Comparison of ENCODE assay signal across 13 cellular contexts in the genomic region with DNA sequence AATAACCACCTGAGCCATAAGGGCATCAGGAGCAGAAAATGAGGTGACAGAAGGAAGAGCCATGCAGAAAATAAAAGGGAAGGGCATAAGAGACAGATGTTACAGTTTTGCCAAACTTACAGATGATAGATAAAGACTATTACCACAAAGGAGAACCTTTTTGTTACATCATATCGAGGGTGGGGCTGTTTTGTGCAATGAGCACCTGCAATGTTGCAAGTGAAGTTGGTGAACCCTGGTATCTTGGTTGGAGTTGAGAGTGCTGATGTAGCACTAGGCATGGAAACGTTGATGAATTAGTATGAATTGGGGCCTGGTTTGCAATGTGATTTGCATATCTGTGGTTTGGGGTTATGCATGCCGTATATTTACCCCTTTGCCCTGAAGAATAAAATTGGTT.
DNase-seq lines count a peak whose midpoint lies in the region; ATAC-seq and TF ChIP-seq lines count a peak whose summit lies in the region.
"Had no signal": no experiment of that assay in that cellular context is flagged by ENCODE, and none has a peak within 500 bp of the region (broad histone marks: within the 10 kb centered on the region; RNA-seq: fewer than 3 reads in every experiment).

No MANE protein-coding gene starts in this region.

- 50 to 60% methylated on average over 3 of the region's 3 CpGs for WGBS in esophagus squamous epithelium, 2 donors

- DNase-seq in CD4-positive, CD25-positive, alpha-beta regulatory T cell = peak in 2 of 3 donors; percentile 20 to 70
- DNase-seq in SK-N-MC (ENCODE audit: low read depth, low spot score) = no peak
- DNase-seq in activated naive CD8-positive, alpha-beta T cell treated with anti-CD3 and anti-CD28 coated beads for 36 hours = peak; percentile 37
- DNase-seq in esophagus squamous epithelium (lab: John Stamatoyannopoulos, UW) = no peak
- DNase-seq in mucosa of descending colon = no peak
- DNase-seq: NCI-H748 treated with DMSO at 0.1 percent for 48 hours, T1000, trophoblast cell had no signal

- no peaks in the 10 kb centered on the region for H3K9me3 Mint-ChIP-seq in CD4-positive, CD25-positive, alpha-beta regulatory T cell
- H3K9me3 Mint-ChIP-seq in activated naive CD8-positive, alpha-beta T cell treated with anti-CD3 and anti-CD28 coated beads for 36 hours = peaks cover 7% of the 10 kb centered on the region
- H3K9me3 Mint-ChIP-seq: CD14-positive monocyte; dendritic cell treated with granulocyte-macrophage colony-stimulating factor and Interleukin-4, amounts not matched to agents 40 ng/mL and 50 ng/mL, for 4 days had no signal

- peak overlapping the region in 2 of 3 donors; percentile 17 to 82 for H3K27ac Mint-ChIP-seq in CD4-positive, CD25-positive, alpha-beta regulatory T cell
- peak overlapping the region; percentile 83 for H3K27ac Mint-ChIP-seq in activated naive CD8-positive, alpha-beta T cell treated with anti-CD3 and anti-CD28 coated beads for 36 hours
- H3K27ac Mint-ChIP-seq: dendritic cell treated with granulocyte-macrophage colony-stimulating factor and Interleukin-4, amounts not matched to agents 40 ng/mL and 50 ng/mL, for 4 days had no signal

- H3K4me3 Mint-ChIP-seq in CD4-positive, CD25-positive, alpha-beta regulatory T cell = peak overlapping the region in 1 of 4 donors; percentile 30
- peak overlapping the region; percentile 52 for H3K4me3 Mint-ChIP-seq in activated naive CD8-positive, alpha-beta T cell treated with anti-CD3 and anti-CD28 coated beads for 36 hours
- H3K4me3 Mint-ChIP-seq: CD14-positive monocyte; dendritic cell treated with granulocyte-macrophage colony-stimulating factor and Interleukin-4, amounts not matched to agents 40 ng/mL and 50 ng/mL, for 4 days had no signal

- H3K36me3 ChIP-seq in CD4-positive, CD25-positive, alpha-beta regulatory T cell (ENCODE audit: control insufficient read depth, insufficient read depth, low read length) = no peaks in the 10 kb centered on the region
- H3K36me3 ChIP-seq in SK-N-MC (ENCODE audit: insufficient read depth, low read length) (no peaks in the 10 kb centered on the region), esophagus squamous epithelium (no peaks in the 10 kb centered on the region), mucosa of descending colon (ENCODE audit: low read depth) (no peaks in the 10 kb centered on the region)

- intact Hi-C loops in esophagus squamous epithelium (cut with DNase I) (no loop called here), mucosa of descending colon (cut with DNase I, micrococcal nuclease) (no loop called here)

- no peak overlapping the region for H3K9ac ChIP-seq in SK-N-MC (ENCODE audit: insufficient read length)

- H3K27ac ChIP-seq in CD4-positive, CD25-positive, alpha-beta regulatory T cell (ENCODE audit: insufficient read depth, low read length, poor library complexity, severe bottlenecking) = peak overlapping the region; percentile 1
- peak overlapping the region; percentile 90; the same call in 1 of the 2 replicates for H3K27ac ChIP-seq in SK-N-MC
- H3K27ac ChIP-seq in esophagus squamous epithelium = no peak overlapping the region

- H3K4me3 ChIP-seq in CD4-positive, CD25-positive, alpha-beta regulatory T cell (ENCODE audit: low read depth, low read length) = no peak overlapping the region
- H3K4me3 ChIP-seq in SK-N-MC = no peak overlapping the region
- H3K4me3 ChIP-seq in esophagus squamous epithelium = no peak overlapping the region
- H3K4me3 ChIP-seq in mucosa of descending colon = no peak overlapping the region

- TF ChIP-seq CTCF in esophagus squamous epithelium (IDR thresholded peaks at IDR 0.05) = no peak
- TF ChIP-seq CTCF in mucosa of descending colon (IDR thresholded peaks at IDR 0.05) = no peak

- peaks cover 8% of the 10 kb centered on the region for H3K27me3 Mint-ChIP-seq in CD4-positive, CD25-positive, alpha-beta regulatory T cell
- no peaks in the 10 kb centered on the region for H3K27me3 Mint-ChIP-seq in activated naive CD8-positive, alpha-beta T cell treated with anti-CD3 and anti-CD28 coated beads for 36 hours
- H3K27me3 Mint-ChIP-seq: dendritic cell treated with granulocyte-macrophage colony-stimulating factor and Interleukin-4, amounts not matched to agents 40 ng/mL and 50 ng/mL, for 4 days had no signal

- no peaks in the 10 kb centered on the region for H3K27me3 ChIP-seq in CD4-positive, CD25-positive, alpha-beta regulatory T cell (ENCODE audit: control insufficient read depth, insufficient read depth, low read length)
- no peaks in the 10 kb centered on the region for H3K27me3 ChIP-seq in esophagus squamous epithelium

- no peak for TF ChIP-seq POLR2A in esophagus squamous epithelium (IDR thresholded peaks at IDR 0.05)

- H3K4me1 ChIP-seq in CD4-positive, CD25-positive, alpha-beta regulatory T cell (ENCODE audit: control insufficient read depth, insufficient read depth, low read length, poor library complexity, severe bottlenecking) = peaks cover 19% of the 10 kb centered on the region
- no peaks in the 10 kb centered on the region for H3K4me1 ChIP-seq in esophagus squamous epithelium
- H3K4me1 ChIP-seq in mucosa of descending colon (ENCODE audit: low read depth) = no peaks in the 10 kb centered on the region

- peak in 1 of 2 donors; percentile 34 for ATAC-seq in CD4-positive, CD25-positive, alpha-beta regulatory T cell (ENCODE audit: low read depth in 2 of 2)
- ATAC-seq in HG03139 (IDR thresholded peaks at IDR 0.05; ENCODE audit: unreplicated experiment) = peak; percentile 35
- no peak for ATAC-seq in HG03439 (IDR thresholded peaks at IDR 0.05; ENCODE audit: unreplicated experiment)
- ATAC-seq in mucosa of descending colon = no peak
- ATAC-seq in GM19467 (IDR thresholded peaks at IDR 0.05; ENCODE audit: unreplicated experiment) = no peak

- H3K36me3 Mint-ChIP-seq in CD4-positive, CD25-positive, alpha-beta regulatory T cell = no peaks in the 10 kb centered on the region
- H3K36me3 Mint-ChIP-seq in activated naive CD8-positive, alpha-beta T cell treated with anti-CD3 and anti-CD28 coated beads for 36 hours = peaks cover 17% of the 10 kb centered on the region
- H3K36me3 Mint-ChIP-seq: CD14-positive monocyte had no signal

- peaks cover 0 to 41% (median 20%) of the 10 kb centered on the region in 4 donors for H3K4me1 Mint-ChIP-seq in CD4-positive, CD25-positive, alpha-beta regulatory T cell
- H3K4me1 Mint-ChIP-seq in activated naive CD8-positive, alpha-beta T cell treated with anti-CD3 and anti-CD28 coated beads for 36 hours = peaks cover 46% of the 10 kb centered on the region

- H3K9me3 ChIP-seq in CD4-positive, CD25-positive, alpha-beta regulatory T cell (ENCODE audit: control insufficient read depth in 2 of 2, low read length in 2 of 2) = no peaks in the 10 kb centered on the region
- H3K9me3 ChIP-seq in SK-N-MC (ENCODE audit: low read depth, low read length) (no peaks in the 10 kb centered on the region), esophagus squamous epithelium (no peaks in the 10 kb centered on the region), mucosa of descending colon (no peaks in the 10 kb centered on the region)

Comparison
In these comparisons a context has a peak if more than half of its experiments do, and no peak if none do; other contexts are left out.
1. DNase-seq: peak in CD4-positive, CD25-positive, alpha-beta regulatory T cell (2 of 3) and activated naive CD8-positive, alpha-beta T cell treated with anti-CD3 and anti-CD28 coated beads for 36 hours (single experiment); none in SK-N-MC (single experiment), esophagus squamous epithelium (single experiment) and mucosa of descending colon (0 of 3).
2. H3K27ac ChIP-seq: peak in CD4-positive, CD25-positive, alpha-beta regulatory T cell (single experiment) and SK-N-MC (single experiment); none in esophagus squamous epithelium (0 of 4).